Comparison of ENCODE assay signal across 20 cellular contexts in genomic region chr3:181851063-181851462, GRCh38.
DNase-seq lines count a peak whose midpoint lies in the region; ATAC-seq and TF ChIP-seq lines count a peak whose summit lies in the region.
"Had no signal": no experiment of that assay in that cellular context is flagged by ENCODE, and none has a peak within 500 bp of the region (broad histone marks: within the 10 kb centered on the region; RNA-seq: fewer than 3 reads in every experiment).

No MANE protein-coding gene starts in this region.

- TF ChIP-seq CTCF in VCaP (conservative IDR thresholded peaks at IDR 0.05): no peak

- ATAC-seq in HG02973 (IDR thresholded peaks at IDR 0.05; ENCODE audit: unreplicated experiment) (no peak), GM21360 (IDR thresholded peaks at IDR 0.05; ENCODE audit: unreplicated experiment) (no peak)
- ATAC-seq: activated CD8-positive, alpha-beta T cell treated with anti-CD3 and anti-CD28 coated beads, Interleukin-2, amount 10 ng/mL, durations not matched to agents 7 days and 5 days; esophagus mucosa; psoas muscle had no signal

- DNase-seq in DMS153 treated with DMSO at 0.1 percent for 48 hours (lab: John Stamatoyannopoulos, UW; ENCODE audit: unreplicated experiment) (peak; percentile 51), DMS153 (lab: John Stamatoyannopoulos, UW) (no peak), NCI-H1436 (lab: John Stamatoyannopoulos, UW) (peak; percentile 39), renal cortical epithelial cell (ENCODE audit: low read depth) (peak; percentile 22)
- no peak for DNase-seq in activated effector memory CD4-positive, alpha-beta T cell treated with anti-CD3 and anti-CD28 coated beads, Interleukin-2, amount 50 U/mL, for 16 hours
- DNase-seq: 8988T; activated B cell treated with CpG ODN at 0.5 μM for 24 hours; activated CD8-positive, alpha-beta T cell treated with anti-CD3 and anti-CD28 coated beads, Interleukin-2, amount 10 ng/mL, durations not matched to agents 7 days and 5 days; dorsolateral prefrontal cortex; H9; immature natural killer cell; NCI-H2081; psoas muscle; SJCRH30; testis had no signal

- peak overlapping the region; percentile 54 for H3K27ac ChIP-seq in VCaP
- H3K27ac ChIP-seq: cardiac muscle cell, dorsolateral prefrontal cortex, psoas muscle, SJCRH30, testis had no signal

Comparison
In these comparisons a context has a peak if more than half of its experiments do, and no peak if none do; other contexts are left out.
1. DNase-seq: peak in DMS153 treated with DMSO at 0.1 percent for 48 hours (single experiment), NCI-H1436 (single experiment) and renal cortical epithelial cell (single experiment); none in DMS153 (single experiment) and activated effector memory CD4-positive, alpha-beta T cell treated with anti-CD3 and anti-CD28 coated beads, Interleukin-2, amount 50 U/mL, for 16 hours (single experiment).